In the genomic region with DNA sequence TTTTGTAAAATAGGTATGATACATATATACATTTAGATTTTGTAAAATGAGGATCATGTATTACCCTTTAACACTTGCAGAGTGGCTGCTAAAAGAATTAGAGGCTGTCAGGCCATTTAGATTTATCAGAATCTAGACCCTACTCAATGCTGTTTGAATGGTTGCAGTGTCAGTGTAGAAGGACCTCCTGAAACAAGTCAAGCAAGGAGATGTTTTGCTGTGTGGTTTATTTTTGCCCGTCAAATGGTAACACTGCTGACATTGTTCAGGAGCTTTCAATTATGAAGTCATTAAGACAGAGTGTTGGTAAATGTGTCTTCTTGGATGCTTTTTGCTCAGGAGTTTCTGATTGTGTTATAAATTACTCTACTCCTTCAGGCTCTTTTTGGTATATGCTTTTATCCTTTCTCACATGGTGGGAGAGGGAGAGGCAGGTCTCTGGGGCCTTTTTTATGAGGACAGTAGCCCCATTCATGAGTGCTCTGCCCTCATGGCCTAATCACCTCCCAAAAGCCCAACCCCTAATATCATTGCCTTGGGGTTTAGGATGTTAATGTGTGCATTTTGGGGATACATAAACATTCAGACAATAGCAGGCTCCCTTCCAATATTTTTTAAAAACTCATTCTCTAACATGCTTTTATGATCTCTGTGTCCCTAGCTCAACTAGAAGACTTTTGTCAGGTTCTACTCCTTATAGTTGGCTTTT, we compare ENCODE assay signal across 20 cellular contexts.
"Had no signal": no experiment of that assay in that cellular context is flagged by ENCODE, and none has a peak within 500 bp of the region (broad histone marks: within the 10 kb centered on the region; RNA-seq: fewer than 3 reads in every experiment).

No MANE protein-coding gene starts in this region.

- H3K4me1 ChIP-seq: colonic mucosa, heart left ventricle had no signal

- H3K4me3 Mint-ChIP-seq: activated CD8-positive, alpha-beta memory T cell treated with anti-CD3 and anti-CD28 coated beads, Interleukin-2, amount 10 ng/mL, durations not matched to agents 7 days and 5 days; effector memory CD8-positive, alpha-beta T cell; nephron progenitor cell had no signal

- H3K9me3 ChIP-seq: colonic mucosa, heart left ventricle, mucosa of descending colon, sigmoid colon, thoracic aorta had no signal

- H3K36me3 ChIP-seq: colonic mucosa had no signal

- H3K4me1 Mint-ChIP-seq: nephron progenitor cell had no signal

- DNase-seq: activated CD4-positive, alpha-beta T cell treated with anti-CD3 and anti-CD28 coated beads for 1 hour; activated CD8-positive, alpha-beta memory T cell treated with anti-CD3 and anti-CD28 coated beads, Interleukin-2, amount 10 ng/mL, durations not matched to agents 7 days and 5 days; activated T-cell treated with anti-CD3 and anti-CD28 coated beads for 4 hours; amniotic stem cell; colonic mucosa; dorsolateral prefrontal cortex; effector memory CD8-positive, alpha-beta T cell; heart left ventricle; left cardiac atrium; mesenchymal stem cell; mucosa of descending colon; nephron progenitor cell; nucleus accumbens; posterior cingulate gyrus; sigmoid colon; stimulated activated CD4-positive, alpha-beta T cell treated with anti-CD3 and anti-CD28 coated beads, Interleukin-2, amount 100 ng/mL, for 48 hours; stimulated activated naive CD4-positive, alpha-beta T cell treated with Interleukin-2 at 50 U/mL for 16 hours; T-helper 9 cell had no signal

- H3K9me3 Mint-ChIP-seq: activated naive CD4-positive, alpha-beta T cell treated with anti-CD3 and anti-CD28 coated beads, Interleukin-2, amount 50 U/mL, for 72 hours; effector memory CD8-positive, alpha-beta T cell had no signal

- H3K27me3 Mint-ChIP-seq: activated CD8-positive, alpha-beta memory T cell treated with anti-CD3 and anti-CD28 coated beads, Interleukin-2, amount 10 ng/mL, durations not matched to agents 7 days and 5 days; effector memory CD8-positive, alpha-beta T cell had no signal

- H3K27ac Mint-ChIP-seq: activated CD8-positive, alpha-beta memory T cell treated with anti-CD3 and anti-CD28 coated beads, Interleukin-2, amount 10 ng/mL, durations not matched to agents 7 days and 5 days had no signal

- H3K27me3 ChIP-seq: colonic mucosa, dorsolateral prefrontal cortex, heart left ventricle, sigmoid colon had no signal

- H3K27ac ChIP-seq: colonic mucosa, heart left ventricle, sigmoid colon, thoracic aorta had no signal

- ATAC-seq: activated CD8-positive, alpha-beta memory T cell treated with anti-CD3 and anti-CD28 coated beads, Interleukin-2, amount 10 ng/mL, durations not matched to agents 7 days and 5 days; activated naive CD4-positive, alpha-beta T cell treated with anti-CD3 and anti-CD28 coated beads, Interleukin-2, amount 50 U/mL, for 72 hours; effector memory CD8-positive, alpha-beta T cell; heart left ventricle; left cardiac atrium; mucosa of descending colon had no signal

- H3K4me3 ChIP-seq: colonic mucosa, dorsolateral prefrontal cortex, heart left ventricle, mucosa of descending colon, sigmoid colon, thoracic aorta had no signal
